In genomic region chr4:72843466-72843865, GRCh38 we compare ENCODE assay signal across 18 cellular contexts.
A peak's percentile ranks its signal among the peaks of the same experiment; 100 is the strongest.
DNase-seq lines count a peak whose midpoint lies in the region; ATAC-seq and TF ChIP-seq lines count a peak whose summit lies in the region.
"Had no signal": no experiment of that assay in that cellular context is flagged by ENCODE, and none has a peak within 500 bp of the region (broad histone marks: within the 10 kb centered on the region; RNA-seq: fewer than 3 reads in every experiment).

No MANE protein-coding gene starts in this region.

- peaks cover 5% of the 10 kb centered on the region for H3K9me3 Mint-ChIP-seq in stimulated activated effector memory CD8-positive, alpha-beta T cell treated with anti-CD3 and anti-CD28 coated beads, Interleukin-12 subunit alpha, Interleukin-12 subunit beta, amount 100 ng/mL, for 72 hours

- in situ Hi-C loops in KBM-7 (cut with MboI; ENCODE audit: low pct_unique_long_range_greater_than_20kb, low sequenced_read_pairs), result no loop called here

- H3K4me3 ChIP-seq in AG09309 (ENCODE audit: control insufficient read depth, low read depth, low read length), result no peak overlapping the region
- H3K4me3 ChIP-seq in choroid plexus epithelial cell (ENCODE audit: low read depth, low read length), result no peak overlapping the region
- no peak overlapping the region for H3K4me3 ChIP-seq in osteoblast (ENCODE audit: insufficient read depth, low read length)
- H3K4me3 ChIP-seq: BLaER1, GM23338, HAP-1 had no signal

- no peaks in the 10 kb centered on the region for H3K27me3 ChIP-seq in osteoblast (ENCODE audit: insufficient read depth, low read length)
- H3K27me3 ChIP-seq: BLaER1 had no signal

- no peak overlapping the region for H3K27ac ChIP-seq in osteoblast (ENCODE audit: low read depth, low read length)
- H3K27ac ChIP-seq: BLaER1, KMS-11 had no signal

- no peak for TF ChIP-seq CTCF in AG09309 (IDR thresholded peaks at IDR 0.05; ENCODE audit: control insufficient read depth, insufficient read depth, low read depth, low read length, missing control alignments)
- no peak for TF ChIP-seq CTCF in choroid plexus epithelial cell (conservative IDR thresholded peaks at IDR 0.05; ENCODE audit: low read depth, low read length)
- TF ChIP-seq CTCF in osteoblast (IDR thresholded peaks at IDR 0.05; ENCODE audit: extremely low read depth, low read depth, low read length), result no peak

- no peaks in the 10 kb centered on the region for H4K20me1 ChIP-seq in osteoblast (ENCODE audit: insufficient read depth, low read length)
- H4K20me1 ChIP-seq: BLaER1 had no signal

- H3K79me2 ChIP-seq in osteoblast (ENCODE audit: insufficient read depth, low read length), result no peaks in the 10 kb centered on the region

- no peaks in the 10 kb centered on the region for H3K4me1 ChIP-seq in osteoblast (ENCODE audit: insufficient read depth, low read length)
- H3K4me1 ChIP-seq: BLaER1, HAP-1 had no signal

- no peak overlapping the region for H3K4me2 ChIP-seq in osteoblast (ENCODE audit: insufficient read depth, low read length)
- H3K4me2 ChIP-seq: BLaER1, GM23338, KMS-11 had no signal

- ATAC-seq in stimulated activated effector memory CD8-positive, alpha-beta T cell treated with anti-CD3 and anti-CD28 coated beads, Interleukin-12 subunit alpha, Interleukin-12 subunit beta, amount 100 ng/mL, for 72 hours, result no peak
- ATAC-seq: GM23338, Panc1, SK-N-SH treated with all-trans-retinoic acid at 6 μM for 48 hours had no signal

- H3K36me3 Mint-ChIP-seq in stimulated activated effector memory CD8-positive, alpha-beta T cell treated with anti-CD3 and anti-CD28 coated beads, Interleukin-12 subunit alpha, Interleukin-12 subunit beta, amount 100 ng/mL, for 72 hours, result no peaks in the 10 kb centered on the region

- no peaks in the 10 kb centered on the region for H3K9me3 ChIP-seq in osteoblast (ENCODE audit: low read depth, low read length)
- H3K9me3 ChIP-seq: BLaER1, HAP-1 had no signal

- no peak overlapping the region for H3K27ac Mint-ChIP-seq in stimulated activated effector memory CD8-positive, alpha-beta T cell treated with anti-CD3 and anti-CD28 coated beads, Interleukin-12 subunit alpha, Interleukin-12 subunit beta, amount 100 ng/mL, for 72 hours
- H3K27ac Mint-ChIP-seq: CD4-positive, alpha-beta T cell; GM23338 had no signal

- H3K4me1 Mint-ChIP-seq in stimulated activated effector memory CD8-positive, alpha-beta T cell treated with anti-CD3 and anti-CD28 coated beads, Interleukin-12 subunit alpha, Interleukin-12 subunit beta, amount 100 ng/mL, for 72 hours, result no peaks in the 10 kb centered on the region

- no peaks in the 10 kb centered on the region for H3K36me3 ChIP-seq in osteoblast (ENCODE audit: insufficient read depth, low read length)
- H3K36me3 ChIP-seq: BLaER1, HAP-1 had no signal

- DNase-seq in AG09309 (ENCODE audit: low read depth) (peak; percentile 46), GM03348 (ENCODE audit: low spot score) (peak; percentile 15), choroid plexus epithelial cell (ENCODE audit: low read depth) (peak; percentile 23), osteoblast (ENCODE audit: insufficient read length, low spot score, missing footprints) (peak; percentile 11), HK-2 (ENCODE audit: unreplicated experiment) (no peak), KBM-7 (no peak), NCI-H510A (lab: John Stamatoyannopoulos, UW) (no peak)
- DNase-seq in stimulated activated effector memory CD8-positive, alpha-beta T cell treated with anti-CD3 and anti-CD28 coated beads, Interleukin-12 subunit alpha, Interleukin-12 subunit beta, amount 100 ng/mL, for 72 hours (ENCODE audit: low spot score in 2 of 2), result no peak
- DNase-seq: CD4-positive, alpha-beta T cell; COR-L47; DMS79; NCI-H1694 had no signal

- no peak overlapping the region for H3K4me3 Mint-ChIP-seq in stimulated activated effector memory CD8-positive, alpha-beta T cell treated with anti-CD3 and anti-CD28 coated beads, Interleukin-12 subunit alpha, Interleukin-12 subunit beta, amount 100 ng/mL, for 72 hours
- H3K4me3 Mint-ChIP-seq: CD4-positive, alpha-beta T cell; GM23338 had no signal

- H2AFZ ChIP-seq in osteoblast (ENCODE audit: low read length), result no peak overlapping the region
- H2AFZ ChIP-seq: GM23338 had no signal

Comparison
In these comparisons a context has a peak if more than half of its experiments do, and no peak if none do; other contexts are left out.
1. DNase-seq: peak in AG09309 (single experiment), GM03348 (single experiment), choroid plexus epithelial cell (single experiment) and osteoblast (single experiment); none in HK-2 (single experiment), KBM-7 (single experiment), stimulated activated effector memory CD8-positive, alpha-beta T cell treated with anti-CD3 and anti-CD28 coated beads, Interleukin-12 subunit alpha, Interleukin-12 subunit beta, amount 100 ng/mL, for 72 hours (0 of 2) and NCI-H510A (single experiment).